ENCODE assay signal across 24 cellular contexts in the genomic region with DNA sequence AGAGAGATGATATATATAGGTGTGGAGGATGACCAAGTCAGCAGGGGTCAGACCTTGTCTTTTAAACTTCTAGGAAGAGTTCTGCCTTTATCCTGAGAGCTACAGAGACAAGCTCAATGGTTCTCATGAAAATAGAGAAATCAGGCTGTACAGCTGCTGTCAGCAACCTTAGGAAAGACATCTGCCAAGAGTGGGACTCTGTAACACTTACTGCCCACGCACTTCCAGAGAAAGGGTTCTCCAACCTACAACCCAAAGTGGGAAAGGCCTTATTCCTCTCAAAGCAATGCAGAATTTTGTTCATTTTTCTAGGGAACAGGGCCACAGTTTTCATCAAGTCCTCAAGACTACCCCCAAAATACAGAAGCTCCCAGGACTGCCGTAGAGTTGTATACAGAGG.
"Had no signal": no experiment of that assay in that cellular context is flagged by ENCODE, and none has a peak within 500 bp of the region (broad histone marks: within the 10 kb centered on the region; RNA-seq: fewer than 3 reads in every experiment).

No MANE protein-coding gene starts in this region.

- H3K27me3 ChIP-seq: gastrocnemius medialis, ovary, stomach, thyroid gland had no signal

- H3K4me3 Mint-ChIP-seq: endodermal cell; naive thymus-derived CD4-positive, alpha-beta T cell had no signal

- H3K4me1 ChIP-seq: gastrocnemius medialis, psoas muscle had no signal

- H3K4me3 ChIP-seq: gastrocnemius medialis, ovary, psoas muscle, skin epidermis, stomach, thyroid gland had no signal

- DNase-seq: effector CD8-positive, alpha-beta T cell; endodermal cell; foreskin fibroblast; gastrocnemius medialis; head of caudate nucleus; kidney; mammary epithelial cell; mesendoderm; midbrain; naive thymus-derived CD4-positive, alpha-beta T cell; occipital lobe; ovary; psoas muscle; retina; stimulated activated CD4-positive, alpha-beta T cell treated with anti-CD3 and anti-CD28 coated beads, Interleukin-15, amount 100 ng/mL, for 24 hours; stimulated activated CD4-positive, alpha-beta T cell treated with anti-CD3 and anti-CD28 coated beads, Interleukin-2, amount 100 ng/mL, for 48 hours; stimulated activated naive CD4-positive, alpha-beta T cell treated with Interleukin-2 at 50 U/mL for 16 hours; stomach; trophoblast cell had no signal

- H3K27ac Mint-ChIP-seq: endodermal cell had no signal

- H3K36me3 ChIP-seq: gastrocnemius medialis, ovary, thyroid gland had no signal

- ATAC-seq: esophagus mucosa; gastrocnemius medialis; left lobe of liver; naive thymus-derived CD4-positive, alpha-beta T cell; psoas muscle had no signal

- H3K27ac ChIP-seq: epithelial cell of prostate, gastrocnemius medialis, ovary, psoas muscle, skin epidermis, stomach, thyroid gland had no signal

- H3K9me3 Mint-ChIP-seq: endodermal cell had no signal

- H3K27me3 Mint-ChIP-seq: naive thymus-derived CD4-positive, alpha-beta T cell had no signal

- H3K9me3 ChIP-seq: gastrocnemius medialis, ovary, psoas muscle, stomach, thyroid gland had no signal
